In the genomic region with DNA sequence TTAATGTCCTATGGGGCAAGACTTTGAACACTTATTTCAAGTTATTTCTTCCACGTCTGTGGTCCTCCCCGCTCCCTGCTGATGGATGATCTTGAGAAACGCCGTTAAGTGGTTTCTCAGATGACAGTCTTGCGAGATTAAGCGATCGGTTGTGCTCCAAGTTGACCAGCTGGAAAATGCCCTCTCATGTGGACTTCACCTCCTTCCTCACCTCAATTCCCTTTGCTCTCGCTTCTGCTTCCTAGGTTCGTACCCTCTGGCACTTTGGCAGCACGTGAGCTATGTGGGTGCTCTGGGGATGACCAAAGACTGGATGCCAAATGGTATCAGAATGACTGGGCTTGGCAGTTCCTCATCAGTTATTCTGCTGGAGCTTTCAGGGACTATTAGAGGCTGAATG, we compare ENCODE assay signal across 17 cellular contexts.
"Had no signal": no experiment of that assay in that cellular context is flagged by ENCODE, and none has a peak within 500 bp of the region (broad histone marks: within the 10 kb centered on the region; RNA-seq: fewer than 3 reads in every experiment).

No MANE protein-coding gene starts in this region.

- H3K4me1 ChIP-seq: esophagus squamous epithelium, gastrocnemius medialis, heart right ventricle, left lung, lower lobe of right lung had no signal

- H3K4me3 Mint-ChIP-seq: naive thymus-derived CD4-positive, alpha-beta T cell had no signal

- DNase-seq: effector CD4-positive, alpha-beta T cell; effector memory CD4-positive, alpha-beta T cell; esophagus squamous epithelium; foreskin fibroblast; foreskin melanocyte; gastrocnemius medialis; glutamatergic neuron; heart right ventricle; hippocampal formation; left cardiac atrium; left lung; left ventricle myocardium superior; lower lobe of right lung; mesenchymal stem cell; midbrain; naive thymus-derived CD4-positive, alpha-beta T cell had no signal

- H3K4me3 ChIP-seq: coronary artery, esophagus squamous epithelium, gastrocnemius medialis, heart right ventricle, left lung, lower lobe of right lung had no signal

- H3K27me3 ChIP-seq: esophagus squamous epithelium, gastrocnemius medialis, left lung had no signal

- H3K36me3 Mint-ChIP-seq: naive thymus-derived CD4-positive, alpha-beta T cell had no signal

- H3K9me3 ChIP-seq: gastrocnemius medialis, heart right ventricle, left lung, lower lobe of right lung had no signal

- H3K27ac ChIP-seq: coronary artery, esophagus squamous epithelium, gastrocnemius medialis, heart right ventricle, left lung, lower lobe of right lung had no signal

- H3K36me3 ChIP-seq: esophagus squamous epithelium, gastrocnemius medialis, heart right ventricle, left lung, lower lobe of right lung had no signal
